9 cellular contexts compared by ENCODE assay signal in genomic region chr1:209627349-209628196, GRCh38. TPM values are rescaled to one million over a fixed set of nuclear protein-coding genes. Genes with fewer than 3 reads are reported as not detected.
DNase-seq lines count a peak whose midpoint lies in the region; ATAC-seq, FAIRE-seq and TF ChIP-seq lines count a peak whose summit lies in the region.
"Had no signal": no experiment of that assay in that cellular context is flagged by ENCODE, and none has a peak within 500 bp of the region (broad histone marks: within the 10 kb centered on the region; RNA-seq: fewer than 3 reads in every experiment).

No MANE protein-coding gene starts in this region.

- WGBS in ovary, 3 donors, result 43 to 53% (median 47%) methylated on average over 27 to 29 of the region's 29 CpGs
- WGBS in tibial nerve, 2 donors, result 38 to 53% methylated on average over 17 to 20 of the region's 29 CpGs

- intact Hi-C loops in ovary (cut with DNase I), result loop anchor here in 2 of 4 donors (5.0 to 10.0 kb wide), 3 partner anchors 35 to 57 kb away; no protein-coding TSS in a partner anchor

- DNase-seq in Daoy (ENCODE audit: low read depth) (peak; percentile 90), LoVo (ENCODE audit: low spot score) (peak; percentile 33), SHP77 (lab: John Stamatoyannopoulos, UW) (peak; percentile 17 to 39), activated gamma-delta T cell (lab: John Stamatoyannopoulos, UW) (peak; percentile 35), frontal cortex (ENCODE audit: low spot score in 2 of 2) (peak; percentile 24 to 73), ovary (peak; percentile 76 to 90 (median 86)), tibial nerve (ENCODE audit: low spot score in 2 of 2) (peak; percentile 44 to 81)

- TF ChIP-seq CTCF in ovary (IDR thresholded peaks at IDR 0.05) (peak; percentile 82 to 92 (median 87)), tibial nerve (IDR thresholded peaks at IDR 0.05) (peak; percentile 85 to 98 (median 90))

- H3K27me3 ChIP-seq in ovary (no peaks in the 10 kb centered on the region), tibial nerve (no peaks in the 10 kb centered on the region)

- peaks cover 8% of the 10 kb centered on the region for H3K4me1 ChIP-seq in ovary (ENCODE audit: insufficient read depth)
- H3K4me1 ChIP-seq in tibial nerve, result peaks cover 0 to 22% (median 2%) of the 10 kb centered on the region in 4 donors

- H3K36me3 ChIP-seq in ovary (no peaks in the 10 kb centered on the region), tibial nerve (no peaks in the 10 kb centered on the region)

- H3K4me3 ChIP-seq in ovary (no peak overlapping the region), tibial nerve (no peak overlapping the region)

- TF ChIP-seq POLR2A in ovary (IDR thresholded peaks at IDR 0.05) (no peak), tibial nerve (IDR thresholded peaks at IDR 0.05) (no peak)

- no peak for FAIRE-seq in frontal cortex (lab: Jason Lieb, UNC)
- FAIRE-seq: endometrium had no signal

- H3K9me3 ChIP-seq in ovary (no peaks in the 10 kb centered on the region), tibial nerve (no peaks in the 10 kb centered on the region)

- H3K27ac ChIP-seq in ovary (no peak overlapping the region), tibial nerve (no peak overlapping the region)

- TF ChIP-seq EP300 in ovary (IDR thresholded peaks at IDR 0.05), result no peak
- TF ChIP-seq EP300 in tibial nerve (IDR thresholded peaks at IDR 0.05), result no peak

- ATAC-seq in GM21825 (IDR thresholded peaks at IDR 0.05; ENCODE audit: unreplicated experiment), result peak; percentile 75

RNA-seq across cellular contexts. Expression of gene LAMB3, which starts 24.7 kb away (rescaled TPM):
- 5.7 and 7.8 TPM in 2 replicates for total RNA-seq in Daoy (2014; rRNA removed; shearing (Covaris generic))
- total RNA-seq in frontal cortex (0.82 TPM), ovary (10 to 100 TPM in 1 of 7 donors, 1 to 10 TPM in 4, under 1 TPM in 2; 0.58 to 56.9 (median 4.2) TPM), tibial nerve (10 to 100 TPM in 1 of 4 donors, 1 to 10 TPM in 3; 2.5 to 22.8 (median 4.2) TPM)
- polyA plus RNA-seq in ovary, result 1 to 10 TPM in 1 of 2 donors, under 1 TPM in 1; 0.54 to 7.0 TPM

RNA-seq across cellular contexts. Expression of gene CAMK1G, which starts 44.1 kb away (rescaled TPM):
- total RNA-seq in Daoy (2014; rRNA removed; shearing (Covaris generic)), result not detected in 2 replicates
- 2.4 TPM for total RNA-seq in frontal cortex
- total RNA-seq in ovary, result 10 to 100 TPM; 10.1 to 16.7 (median 12.0) TPM
- 10 to 100 TPM in 1 of 2 donors, 1 to 10 TPM in 1; 7.6 to 20.2 TPM for polyA plus RNA-seq in ovary
- total RNA-seq in tibial nerve, result 1 to 10 TPM in 1 of 4 donors, under 1 TPM in 1, not detected in 2; 0.21 to 4.9 TPM

RNA-seq across cellular contexts. Expression of gene G0S2, which starts 47.6 kb away (rescaled TPM):
- total RNA-seq in Daoy (2014; rRNA removed; shearing (Covaris generic)), result 5.7 TPM in 1 of 2 replicates, not detected in the other
- total RNA-seq in frontal cortex (1.6 TPM), ovary (100 to 1,000 TPM in 3 of 7 donors, 10 to 100 TPM in 4; 61.4 to 392 (median 79.2) TPM), tibial nerve (1,000 to 10,000 TPM in 1 of 4 donors, 100 to 1,000 TPM in 2, 10 to 100 TPM in 1; 60.8 to 1,224 (median 333) TPM)
- 10 to 100 TPM; 41.5 to 75.4 TPM for polyA plus RNA-seq in ovary

Comparison
In these comparisons a context has a peak if more than half of its experiments do, and no peak if none do; other contexts are left out.
1. DNase-seq: peak in every context shown above with its lines; median percentile 90 in Daoy; 86 in ovary; 62 in tibial nerve; 48 in frontal cortex; 35 in activated gamma-delta T cell; 33 in LoVo; 28 in SHP77.